ENCODE assay signal across 1 cellular context in genomic region chr17:49494937-49495841, GRCh38.
TF ChIP-seq lines count a peak whose summit lies in the region.

Gene NGFR (plus strand): TSS chr17:49495293. CDS start chr17:49495418, 125 bp downstream.

TF ChIP-seq in HEK293, 187 proteins besides CTCF, POLR2A, EP300 and RAD21 (continued from another document):
- TF ChIP-seq GLI4 (tag by site-specific recombination; IDR thresholded peaks at IDR 0.05): no peak
- no peak for TF ChIP-seq ZBTB49 (tag by site-specific recombination; IDR thresholded peaks at IDR 0.05; ENCODE audit: low read depth)
- TF ChIP-seq ZNF621 (tag by site-specific recombination; IDR thresholded peaks at IDR 0.05): no peak
- no peak for TF ChIP-seq ZNF571 (tag by site-specific recombination; IDR thresholded peaks at IDR 0.05)
- no peak for TF ChIP-seq ZNF658 (tag by site-specific recombination; IDR thresholded peaks at IDR 0.05)
- peak; percentile 38; the same call in 1 of the 2 replicates for TF ChIP-seq ZNF600 (tag by site-specific recombination; IDR thresholded peaks at IDR 0.05)
- no peak for TF ChIP-seq GFI1B (tag by site-specific recombination; IDR thresholded peaks at IDR 0.05)
